In genomic region chr18:2683055-2683454, GRCh38 we compare ENCODE assay signal across 17 cellular contexts. TPM values are rescaled to one million over a fixed set of nuclear protein-coding genes. Genes with fewer than 3 reads are reported as not detected.
DNase-seq lines count a peak whose midpoint lies in the region; ATAC-seq and TF ChIP-seq lines count a peak whose summit lies in the region.
"Had no signal": no experiment of that assay in that cellular context is flagged by ENCODE, and none has a peak within 500 bp of the region (broad histone marks: within the 10 kb centered on the region; RNA-seq: fewer than 3 reads in every experiment).

No MANE protein-coding gene starts in this region.

- no peaks in the 10 kb centered on the region for H3K27me3 Mint-ChIP-seq in activated naive CD8-positive, alpha-beta T cell treated with anti-CD3 and anti-CD28 coated beads, Interleukin-2, amount 50 U/mL, for 24 hours

- H3K27me3 ChIP-seq in neutrophil (no peaks in the 10 kb centered on the region), stomach (no peaks in the 10 kb centered on the region), H7 (ENCODE audit: control insufficient read depth, insufficient read depth, low read length) (no peaks in the 10 kb centered on the region)
- H3K27me3 ChIP-seq: spleen had no signal

- TF ChIP-seq EP300 in stomach (IDR thresholded peaks at IDR 0.05), result no peak

- TF ChIP-seq CTCF in neutrophil (IDR thresholded peaks at IDR 0.05), result no peak
- no peak for TF ChIP-seq CTCF in stomach (IDR thresholded peaks at IDR 0.05)

- peaks cover 74% of the 10 kb centered on the region for H3K36me3 ChIP-seq in SK-N-MC (ENCODE audit: insufficient read depth, low read length)
- peaks cover 91% of the 10 kb centered on the region for H3K36me3 ChIP-seq in neutrophil
- peaks cover 0 to 65% (median 55%) of the 10 kb centered on the region in 4 donors for H3K36me3 ChIP-seq in stomach
- H3K36me3 ChIP-seq in H7 (replicated peaks; ENCODE audit: control insufficient read depth, insufficient read depth, low read length), result no peaks in the 10 kb centered on the region

- H3K27ac Mint-ChIP-seq in activated naive CD8-positive, alpha-beta T cell treated with anti-CD3 and anti-CD28 coated beads, Interleukin-2, amount 50 U/mL, for 24 hours, result peak overlapping the region; percentile 76

- TF ChIP-seq POLR2A in stomach (IDR thresholded peaks at IDR 0.05), result no peak

- peak overlapping the region; percentile 8 for H3K4me3 Mint-ChIP-seq in activated naive CD8-positive, alpha-beta T cell treated with anti-CD3 and anti-CD28 coated beads, Interleukin-2, amount 50 U/mL, for 24 hours

- H3K9me3 ChIP-seq in SK-N-MC (ENCODE audit: low read depth, low read length), result peaks cover 18% of the 10 kb centered on the region
- no peaks in the 10 kb centered on the region for H3K9me3 ChIP-seq in neutrophil
- peaks cover 0 to 7% (median 0%) of the 10 kb centered on the region in 4 donors for H3K9me3 ChIP-seq in stomach

- peaks cover 63% of the 10 kb centered on the region for H3K4me1 Mint-ChIP-seq in activated naive CD8-positive, alpha-beta T cell treated with anti-CD3 and anti-CD28 coated beads, Interleukin-2, amount 50 U/mL, for 24 hours

- H3K9ac ChIP-seq in SK-N-MC (ENCODE audit: insufficient read length), result no peak overlapping the region
- H3K9ac ChIP-seq: parathyroid adenoma had no signal

- no peak overlapping the region for H3K4me3 ChIP-seq in SK-N-MC
- no peak overlapping the region for H3K4me3 ChIP-seq in neutrophil (ENCODE audit: low read depth in 1 of 2, low read length in 1 of 2)
- no peak overlapping the region for H3K4me3 ChIP-seq in stomach
- H3K4me3 ChIP-seq in H7 (ENCODE audit: insufficient read depth, low read depth, low read length), result no peak overlapping the region
- H3K4me3 ChIP-seq: mucosa of descending colon, spleen had no signal

- no peak for DNase-seq in activated CD4-positive, CD25-positive, alpha-beta regulatory T cell treated with anti-CD3 and anti-CD28 coated beads, Interleukin-2, amount 50 U/mL, for 72 hours
- DNase-seq in SK-N-MC (ENCODE audit: low read depth, low spot score) (no peak), stomach (no peak), H7 (no peak)
- DNase-seq in activated naive CD8-positive, alpha-beta T cell treated with anti-CD3 and anti-CD28 coated beads, Interleukin-2, amount 50 U/mL, for 24 hours, result no peak
- DNase-seq: 8988T; activated CD8-positive, alpha-beta memory T cell treated with anti-CD3 and anti-CD28 coated beads, Interleukin-2, amount 50 U/mL, for 48 hours; C1 segment of cervical spinal cord; DND-41; mucosa of descending colon; NCI-H526 treated with DMSO at 0.1 percent for 48 hours; spleen; stimulated activated naive CD4-positive, alpha-beta T cell treated with Interleukin-2 at 50 U/mL for 16 hours had no signal

- intact Hi-C loops in stomach (cut with DNase I; ENCODE audit: low total_unique reads), result no loop called here

- peaks cover 0 to 2% of the 10 kb centered on the region in 2 experiments for H3K4me1 ChIP-seq in neutrophil (ENCODE audit: control insufficient read depth in 1 of 2, insufficient read depth in 1 of 2, low read depth in 1 of 2, low read length in 1 of 2)
- peaks cover 0 to 13% (median 6%) of the 10 kb centered on the region in 4 donors for H3K4me1 ChIP-seq in stomach
- H3K4me1 ChIP-seq: parathyroid adenoma had no signal

- peaks cover 19% of the 10 kb centered on the region for H3K9me3 Mint-ChIP-seq in activated naive CD8-positive, alpha-beta T cell treated with anti-CD3 and anti-CD28 coated beads, Interleukin-2, amount 50 U/mL, for 24 hours

- ATAC-seq in activated CD4-positive, CD25-positive, alpha-beta regulatory T cell treated with anti-CD3 and anti-CD28 coated beads, Interleukin-2, amount 50 U/mL, for 24 hours, result peak; percentile 47 to 50
- peak; percentile 49 for ATAC-seq in activated naive CD8-positive, alpha-beta T cell treated with anti-CD3 and anti-CD28 coated beads, Interleukin-2, amount 50 U/mL, for 24 hours
- ATAC-seq in HG02588 (IDR thresholded peaks at IDR 0.05; ENCODE audit: unreplicated experiment), result no peak
- ATAC-seq: mucosa of descending colon had no signal

- peak overlapping the region; percentile 54; the same call in 1 of the 2 replicates for H3K27ac ChIP-seq in SK-N-MC
- peak overlapping the region; percentile 14 for H3K27ac ChIP-seq in neutrophil
- no peak overlapping the region for H3K27ac ChIP-seq in stomach
- H3K27ac ChIP-seq: parathyroid adenoma had no signal

- H3K36me3 Mint-ChIP-seq in activated naive CD8-positive, alpha-beta T cell treated with anti-CD3 and anti-CD28 coated beads, Interleukin-2, amount 50 U/mL, for 24 hours (ENCODE audit: low read depth), result peaks cover 73% of the 10 kb centered on the region

RNA-seq across cellular contexts. Expression of gene SMCHD1, which starts 27.5 kb away (rescaled TPM):
- total RNA-seq in stomach, result 100 to 1,000 TPM in 3 of 5 donors, 10 to 100 TPM in 2; 53.6 to 377 (median 107) TPM
- polyA plus RNA-seq in stomach, result 1 to 10 TPM; 5.0 to 8.1 (median 5.7) TPM
- 24.4 and 40.5 TPM in 2 replicates for total RNA-seq in H7 (2014; rRNA removed; shearing (Covaris generic))

Comparison
In these comparisons a context has a peak if more than half of its experiments do, and no peak if none do; other contexts are left out.
1. H3K27ac ChIP-seq: peak in SK-N-MC (single experiment) and neutrophil (single experiment); none in stomach (0 of 5).